ENCODE assay signal across 8 cellular contexts in genomic region chr1:213015099-213016050, GRCh38. TPM values are rescaled to one million over a fixed set of nuclear protein-coding genes. Genes with fewer than 3 reads are reported as not detected.
DNase-seq lines count a peak whose midpoint lies in the region; ATAC-seq, FAIRE-seq and TF ChIP-seq lines count a peak whose summit lies in the region.

Gene ANGEL2, minus strand, starts transcription at chr1:213015867. Its CDS starts 196 bp downstream, at chr1:213015671.

- intact Hi-C loops in body of pancreas (cut with DNase I) (no loop called here), sciatic nerve (cut with DNase I) (no loop called here)

- FAIRE-seq in TTC549 (lab: Jason Lieb, UNC) = peak; percentile 97

- ATAC-seq in GM18520 (IDR thresholded peaks at IDR 0.05; ENCODE audit: unreplicated experiment) (peak; percentile 88), HG03064 (IDR thresholded peaks at IDR 0.05; ENCODE audit: low read depth, unreplicated experiment) (peak; percentile 90), body of pancreas (peak; percentile 98), sciatic nerve (peak; percentile 98)

- no peaks in the 10 kb centered on the region for H3K36me3 ChIP-seq in body of pancreas (replicated peaks in 1 of 2; ENCODE audit: insufficient read depth in 1 of 2, low read depth in 2 of 2)

- DNase-seq in NCI-H2107 treated with DMSO at 0.1 percent for 48 hours (lab: John Stamatoyannopoulos, UW; ENCODE audit: unreplicated experiment) = peak; percentile 93
- DNase-seq in body of pancreas = peak; percentile 96 to 98 (median 97)
- DNase-seq in iPS DF 19.7 (ENCODE audit: low read depth, low spot score) = peak; percentile 95
- peak; percentile 96 for DNase-seq in sciatic nerve (ENCODE audit: low spot score)

- peaks cover 11% of the 10 kb centered on the region for H3K4me1 ChIP-seq in body of pancreas

- H3K27me3 ChIP-seq in body of pancreas = no peaks in the 10 kb centered on the region

- no peak for TF ChIP-seq CTCF in 22Rv1 (IDR thresholded peaks at IDR 0.05)
- no peak for TF ChIP-seq CTCF in body of pancreas (IDR thresholded peaks at IDR 0.05)

- 0 to 1% methylated on average over 65 to 66 of the region's 66 CpGs for WGBS in body of pancreas, 2 donors

- H3K4me3 ChIP-seq in body of pancreas = peak within 1 kb of the TSS; percentile 88 to 91

- no peaks in the 10 kb centered on the region for H3K9me3 ChIP-seq in body of pancreas

- peak in 2 of 3 donors; percentile 75 for TF ChIP-seq POLR2A in body of pancreas (IDR thresholded peaks at IDR 0.05)

- H3K27ac ChIP-seq in 22Rv1 (peak within 1 kb of the TSS; percentile 90), body of pancreas (peak within 1 kb of the TSS; percentile 77 to 90 (median 80))

RNA-seq across cellular contexts. Expression of gene ANGEL2, which starts in this region (rescaled TPM):
- 10 to 100 TPM; 14.5 to 36.8 TPM for total RNA-seq in body of pancreas
- total RNA-seq in sciatic nerve = 45.9 TPM

Comparison
In these comparisons a context has a peak if more than half of its experiments do, and no peak if none do; other contexts are left out.
1. Peak in every context shown above with its lines: DNase-seq, ATAC-seq, H3K4me3 ChIP-seq and H3K27ac ChIP-seq.